Comparison of ENCODE assay signal across 1 cellular context in the genomic region with DNA sequence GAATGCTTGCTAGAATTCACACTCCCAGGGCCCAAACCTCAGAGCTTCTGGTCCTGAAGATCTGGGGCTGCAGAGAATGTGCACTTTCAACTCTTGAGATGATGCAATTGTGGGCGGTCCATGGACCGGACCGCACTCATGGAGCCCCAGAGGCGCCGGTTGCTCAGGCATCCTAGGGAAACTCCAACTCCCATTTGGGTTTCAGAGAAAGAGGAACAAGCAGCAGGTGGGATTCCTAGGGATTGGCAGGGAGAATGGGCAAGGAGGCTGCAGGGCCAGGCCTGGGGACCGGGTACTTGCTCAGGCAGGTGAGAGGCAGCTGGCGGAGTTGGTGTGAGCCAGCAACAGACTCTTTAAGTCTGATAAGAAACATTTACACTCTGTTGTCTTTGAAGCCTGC.
TF ChIP-seq lines count a peak whose summit lies in the region.

No MANE protein-coding gene starts in this region.

TF ChIP-seq in HepG2, 621 proteins besides CTCF, POLR2A, EP300 and RAD21 (continued from another document and continues in another):
- TF ChIP-seq ZBTB42 (CRISPR knock-in tag; IDR thresholded peaks at IDR 0.05), result no peak
- TF ChIP-seq HIVEP1 (CRISPR knock-in tag; IDR thresholded peaks at IDR 0.05), result no peak
- TF ChIP-seq MIER3 (CRISPR knock-in tag; IDR thresholded peaks at IDR 0.05; ENCODE audit: borderline replicate concordance), result no peak
- 0 out of 2 replicates have a peak, but pooled peaks have one; percentile 61 for TF ChIP-seq YEATS4 (CRISPR knock-in tag; IDR thresholded peaks at IDR 0.05; ENCODE audit: borderline replicate concordance)
- TF ChIP-seq SUZ12 (IDR thresholded peaks at IDR 0.05; ENCODE audit: low read depth, low read length), result no peak
- peak; percentile 65 for TF ChIP-seq GATAD2A (CRISPR knock-in tag; IDR thresholded peaks at IDR 0.05)
- TF ChIP-seq AKAP8 (CRISPR knock-in tag; IDR thresholded peaks at IDR 0.05), result no peak
- no peak for TF ChIP-seq HMG20B (CRISPR knock-in tag; conservative IDR thresholded peaks at IDR 0.05)
- TF ChIP-seq ARID5B (CRISPR knock-in tag; IDR thresholded peaks at IDR 0.05), result peak; percentile 57
- no peak for TF ChIP-seq PLRG1 (conservative IDR thresholded peaks at IDR 0.05)
- no peak for TF ChIP-seq SIN3B (IDR thresholded peaks at IDR 0.05; ENCODE audit: low read length)
- TF ChIP-seq STAG1 (CRISPR knock-in tag; IDR thresholded peaks at IDR 0.05), result no peak
- TF ChIP-seq, protein P1, sequence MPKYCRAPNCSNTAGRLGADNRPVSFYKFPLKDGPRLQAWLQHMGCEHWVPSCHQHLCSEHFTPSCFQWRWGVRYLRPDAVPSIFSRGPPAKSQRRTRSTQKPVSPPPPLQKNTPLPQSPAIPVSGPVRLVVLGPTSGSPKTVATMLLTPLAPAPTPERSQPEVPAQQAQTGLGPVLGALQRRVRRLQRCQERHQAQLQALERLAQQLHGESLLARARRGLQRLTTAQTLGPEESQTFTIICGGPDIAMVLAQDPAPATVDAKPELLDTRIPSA (CRISPR knock-in tag; IDR thresholded peaks at IDR 0.05; ENCODE audit: borderline replicate concordance), result no peak
- no peak for TF ChIP-seq PHB2 (IDR thresholded peaks at IDR 0.05; ENCODE audit: partially characterized antibody)
- no peak for TF ChIP-seq HDAC1 (CRISPR knock-in tag; IDR thresholded peaks at IDR 0.05)
- no peak for TF ChIP-seq MED13 (CRISPR knock-in tag; IDR thresholded peaks at IDR 0.05)
- TF ChIP-seq, protein P2, sequence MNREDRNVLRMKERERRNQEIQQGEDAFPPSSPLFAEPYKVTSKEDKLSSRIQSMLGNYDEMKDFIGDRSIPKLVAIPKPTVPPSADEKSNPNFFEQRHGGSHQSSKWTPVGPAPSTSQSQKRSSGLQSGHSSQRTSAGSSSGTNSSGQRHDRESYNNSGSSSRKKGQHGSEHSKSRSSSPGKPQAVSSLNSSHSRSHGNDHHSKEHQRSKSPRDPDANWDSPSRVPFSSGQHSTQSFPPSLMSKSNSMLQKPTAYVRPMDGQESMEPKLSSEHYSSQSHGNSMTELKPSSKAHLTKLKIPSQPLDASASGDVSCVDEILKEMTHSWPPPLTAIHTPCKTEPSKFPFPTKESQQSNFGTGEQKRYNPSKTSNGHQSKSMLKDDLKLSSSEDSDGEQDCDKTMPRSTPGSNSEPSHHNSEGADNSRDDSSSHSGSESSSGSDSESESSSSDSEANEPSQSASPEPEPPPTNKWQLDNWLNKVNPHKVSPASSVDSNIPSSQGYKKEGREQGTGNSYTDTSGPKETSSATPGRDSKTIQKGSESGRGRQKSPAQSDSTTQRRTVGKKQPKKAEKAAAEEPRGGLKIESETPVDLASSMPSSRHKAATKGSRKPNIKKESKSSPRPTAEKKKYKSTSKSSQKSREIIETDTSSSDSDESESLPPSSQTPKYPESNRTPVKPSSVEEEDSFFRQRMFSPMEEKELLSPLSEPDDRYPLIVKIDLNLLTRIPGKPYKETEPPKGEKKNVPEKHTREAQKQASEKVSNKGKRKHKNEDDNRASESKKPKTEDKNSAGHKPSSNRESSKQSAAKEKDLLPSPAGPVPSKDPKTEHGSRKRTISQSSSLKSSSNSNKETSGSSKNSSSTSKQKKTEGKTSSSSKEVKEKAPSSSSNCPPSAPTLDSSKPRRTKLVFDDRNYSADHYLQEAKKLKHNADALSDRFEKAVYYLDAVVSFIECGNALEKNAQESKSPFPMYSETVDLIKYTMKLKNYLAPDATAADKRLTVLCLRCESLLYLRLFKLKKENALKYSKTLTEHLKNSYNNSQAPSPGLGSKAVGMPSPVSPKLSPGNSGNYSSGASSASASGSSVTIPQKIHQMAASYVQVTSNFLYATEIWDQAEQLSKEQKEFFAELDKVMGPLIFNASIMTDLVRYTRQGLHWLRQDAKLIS (CRISPR knock-in tag; IDR thresholded peaks at IDR 0.05), result no peak
- TF ChIP-seq NCOA2 (CRISPR knock-in tag; IDR thresholded peaks at IDR 0.05), result 0 out of 2 replicates have a peak, but pooled peaks have one; percentile 20
- TF ChIP-seq ZNF10 (CRISPR knock-in tag; IDR thresholded peaks at IDR 0.05; ENCODE audit: borderline replicate concordance, low read depth), result no peak
- TF ChIP-seq YEATS2 (CRISPR knock-in tag; IDR thresholded peaks at IDR 0.05; ENCODE audit: borderline replicate concordance), result no peak
- no peak for TF ChIP-seq ZBTB3 (CRISPR knock-in tag; IDR thresholded peaks at IDR 0.05; ENCODE audit: borderline replicate concordance, low read depth)
- no peak for TF ChIP-seq ZNF414 (CRISPR knock-in tag; IDR thresholded peaks at IDR 0.05)
- no peak for TF ChIP-seq GATA4 (IDR thresholded peaks at IDR 0.05; ENCODE audit: borderline replicate concordance, low read depth)
- TF ChIP-seq, protein P3, sequence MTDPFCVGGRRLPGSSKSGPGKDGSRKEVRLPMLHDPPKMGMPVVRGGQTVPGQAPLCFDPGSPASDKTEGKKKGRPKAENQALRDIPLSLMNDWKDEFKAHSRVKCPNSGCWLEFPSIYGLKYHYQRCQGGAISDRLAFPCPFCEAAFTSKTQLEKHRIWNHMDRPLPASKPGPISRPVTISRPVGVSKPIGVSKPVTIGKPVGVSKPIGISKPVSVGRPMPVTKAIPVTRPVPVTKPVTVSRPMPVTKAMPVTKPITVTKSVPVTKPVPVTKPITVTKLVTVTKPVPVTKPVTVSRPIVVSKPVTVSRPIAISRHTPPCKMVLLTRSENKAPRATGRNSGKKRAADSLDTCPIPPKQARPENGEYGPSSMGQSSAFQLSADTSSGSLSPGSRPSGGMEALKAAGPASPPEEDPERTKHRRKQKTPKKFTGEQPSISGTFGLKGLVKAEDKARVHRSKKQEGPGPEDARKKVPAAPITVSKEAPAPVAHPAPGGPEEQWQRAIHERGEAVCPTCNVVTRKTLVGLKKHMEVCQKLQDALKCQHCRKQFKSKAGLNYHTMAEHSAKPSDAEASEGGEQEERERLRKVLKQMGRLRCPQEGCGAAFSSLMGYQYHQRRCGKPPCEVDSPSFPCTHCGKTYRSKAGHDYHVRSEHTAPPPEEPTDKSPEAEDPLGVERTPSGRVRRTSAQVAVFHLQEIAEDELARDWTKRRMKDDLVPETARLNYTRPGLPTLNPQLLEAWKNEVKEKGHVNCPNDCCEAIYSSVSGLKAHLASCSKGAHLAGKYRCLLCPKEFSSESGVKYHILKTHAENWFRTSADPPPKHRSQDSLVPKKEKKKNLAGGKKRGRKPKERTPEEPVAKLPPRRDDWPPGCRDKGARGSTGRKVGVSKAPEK (CRISPR knock-in tag; IDR thresholded peaks at IDR 0.05; ENCODE audit: borderline replicate concordance), result peak; percentile 32; the same call in 1 of the 2 replicates
- no peak for TF ChIP-seq XBP1 (CRISPR knock-in tag; IDR thresholded peaks at IDR 0.05)
- TF ChIP-seq, protein P4, sequence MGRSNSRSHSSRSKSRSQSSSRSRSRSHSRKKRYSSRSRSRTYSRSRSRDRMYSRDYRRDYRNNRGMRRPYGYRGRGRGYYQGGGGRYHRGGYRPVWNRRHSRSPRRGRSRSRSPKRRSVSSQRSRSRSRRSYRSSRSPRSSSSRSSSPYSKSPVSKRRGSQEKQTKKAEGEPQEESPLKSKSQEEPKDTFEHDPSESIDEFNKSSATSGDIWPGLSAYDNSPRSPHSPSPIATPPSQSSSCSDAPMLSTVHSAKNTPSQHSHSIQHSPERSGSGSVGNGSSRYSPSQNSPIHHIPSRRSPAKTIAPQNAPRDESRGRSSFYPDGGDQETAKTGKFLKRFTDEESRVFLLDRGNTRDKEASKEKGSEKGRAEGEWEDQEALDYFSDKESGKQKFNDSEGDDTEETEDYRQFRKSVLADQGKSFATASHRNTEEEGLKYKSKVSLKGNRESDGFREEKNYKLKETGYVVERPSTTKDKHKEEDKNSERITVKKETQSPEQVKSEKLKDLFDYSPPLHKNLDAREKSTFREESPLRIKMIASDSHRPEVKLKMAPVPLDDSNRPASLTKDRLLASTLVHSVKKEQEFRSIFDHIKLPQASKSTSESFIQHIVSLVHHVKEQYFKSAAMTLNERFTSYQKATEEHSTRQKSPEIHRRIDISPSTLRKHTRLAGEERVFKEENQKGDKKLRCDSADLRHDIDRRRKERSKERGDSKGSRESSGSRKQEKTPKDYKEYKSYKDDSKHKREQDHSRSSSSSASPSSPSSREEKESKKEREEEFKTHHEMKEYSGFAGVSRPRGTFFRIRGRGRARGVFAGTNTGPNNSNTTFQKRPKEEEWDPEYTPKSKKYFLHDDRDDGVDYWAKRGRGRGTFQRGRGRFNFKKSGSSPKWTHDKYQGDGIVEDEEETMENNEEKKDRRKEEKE (IDR thresholded peaks at IDR 0.05), result no peak
- TF ChIP-seq, protein P5, sequence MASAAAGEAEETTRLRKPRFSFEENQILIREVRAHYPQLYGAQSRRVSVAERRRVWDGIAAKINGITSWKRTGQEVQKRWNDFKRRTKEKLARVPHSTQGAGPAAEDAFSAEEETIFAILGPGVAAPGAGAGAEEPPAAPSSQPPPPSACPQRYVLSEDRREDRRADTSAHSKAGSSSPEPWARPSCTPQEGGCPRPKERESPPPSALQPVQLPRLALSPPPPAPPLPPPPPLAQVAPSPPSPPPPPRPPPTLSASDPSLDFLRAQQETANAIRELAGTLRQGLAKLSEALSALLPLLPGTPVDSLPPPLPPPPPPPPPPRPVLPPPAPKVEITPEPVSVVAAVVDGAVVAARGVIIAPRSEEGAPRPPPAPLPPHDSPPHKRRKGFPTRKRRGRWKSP (CRISPR knock-in tag; IDR thresholded peaks at IDR 0.05), result no peak
- no peak for TF ChIP-seq PCBP1 (IDR thresholded peaks at IDR 0.05; ENCODE audit: borderline replicate concordance, low read depth, low read length)
- TF ChIP-seq ZNF124 (CRISPR knock-in tag; IDR thresholded peaks at IDR 0.05), result no peak
- no peak for TF ChIP-seq CC2D1A (CRISPR knock-in tag; IDR thresholded peaks at IDR 0.05)
- TF ChIP-seq, protein P6, sequence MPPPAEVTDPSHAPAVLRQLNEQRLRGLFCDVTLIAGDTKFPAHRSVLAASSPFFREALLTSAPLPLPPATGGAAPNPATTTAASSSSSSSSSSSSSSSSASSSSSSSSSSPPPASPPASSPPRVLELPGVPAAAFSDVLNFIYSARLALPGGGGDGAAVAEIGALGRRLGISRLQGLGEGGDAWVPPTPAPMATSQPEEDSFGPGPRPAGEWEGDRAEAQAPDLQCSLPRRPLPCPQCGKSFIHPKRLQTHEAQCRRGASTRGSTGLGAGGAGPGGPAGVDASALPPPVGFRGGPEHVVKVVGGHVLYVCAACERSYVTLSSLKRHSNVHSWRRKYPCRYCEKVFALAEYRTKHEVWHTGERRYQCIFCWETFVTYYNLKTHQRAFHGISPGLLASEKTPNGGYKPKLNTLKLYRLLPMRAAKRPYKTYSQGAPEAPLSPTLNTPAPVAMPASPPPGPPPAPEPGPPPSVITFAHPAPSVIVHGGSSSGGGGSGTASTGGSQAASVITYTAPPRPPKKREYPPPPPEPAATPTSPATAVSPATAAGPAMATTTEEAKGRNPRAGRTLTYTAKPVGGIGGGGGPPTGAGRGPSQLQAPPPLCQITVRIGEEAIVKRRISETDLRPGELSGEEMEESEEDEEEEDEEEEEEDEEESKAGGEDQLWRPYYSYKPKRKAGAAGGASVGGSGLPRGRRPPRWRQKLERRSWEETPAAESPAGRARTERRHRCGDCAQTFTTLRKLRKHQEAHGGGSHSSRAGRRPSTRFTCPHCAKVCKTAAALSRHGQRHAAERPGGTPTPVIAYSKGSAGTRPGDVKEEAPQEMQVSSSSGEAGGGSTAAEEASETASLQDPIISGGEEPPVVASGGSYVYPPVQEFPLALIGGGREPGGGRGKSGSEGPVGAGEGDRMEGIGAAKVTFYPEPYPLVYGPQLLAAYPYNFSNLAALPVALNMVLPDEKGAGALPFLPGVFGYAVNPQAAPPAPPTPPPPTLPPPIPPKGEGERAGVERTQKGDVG (CRISPR knock-in tag; IDR thresholded peaks at IDR 0.05; ENCODE audit: borderline replicate concordance), result no peak
- no peak; the same call in 1 of the 2 replicates for TF ChIP-seq RXRB (CRISPR knock-in tag; IDR thresholded peaks at IDR 0.05; ENCODE audit: borderline replicate concordance)
- TF ChIP-seq NFYB (CRISPR knock-in tag; IDR thresholded peaks at IDR 0.05), result no peak
- no peak for TF ChIP-seq ZNF207 (IDR thresholded peaks at IDR 0.05; ENCODE audit: borderline replicate concordance)
- TF ChIP-seq, protein P7, sequence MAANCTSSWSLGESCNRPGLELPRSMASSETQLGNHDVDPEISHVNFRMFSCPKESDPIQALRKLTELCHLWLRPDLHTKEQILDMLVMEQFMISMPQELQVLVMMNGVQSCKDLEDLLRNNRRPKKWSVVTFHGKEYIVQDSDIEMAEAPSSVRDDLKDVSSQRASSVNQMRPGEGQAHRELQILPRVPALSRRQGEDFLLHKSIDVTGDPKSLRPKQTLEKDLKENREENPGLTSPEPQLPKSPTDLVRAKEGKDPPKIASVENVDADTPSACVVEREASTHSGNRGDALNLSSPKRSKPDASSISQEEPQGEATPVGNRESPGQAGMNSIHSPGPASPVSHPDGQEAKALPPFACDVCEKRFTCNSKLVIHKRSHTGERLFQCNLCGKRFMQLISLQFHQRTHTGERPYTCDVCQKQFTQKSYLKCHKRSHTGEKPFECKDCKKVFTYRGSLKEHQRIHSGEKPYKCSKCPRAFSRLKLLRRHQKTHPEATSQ (CRISPR knock-in tag; IDR thresholded peaks at IDR 0.05; ENCODE audit: borderline replicate concordance), result no peak
- no peak for TF ChIP-seq ZNF607 (CRISPR knock-in tag; IDR thresholded peaks at IDR 0.05; ENCODE audit: borderline replicate concordance)
- TF ChIP-seq ZNF251 (CRISPR knock-in tag; IDR thresholded peaks at IDR 0.05), result no peak
